2 cellular contexts compared by ENCODE assay signal in genomic region chr16:31485571-31485970, GRCh38.
TF ChIP-seq lines count a peak whose summit lies in the region.

No MANE protein-coding gene starts in this region.

TF ChIP-seq in WTC11, 78 proteins besides CTCF, POLR2A, EP300 and RAD21:
- TF ChIP-seq, protein P1, sequence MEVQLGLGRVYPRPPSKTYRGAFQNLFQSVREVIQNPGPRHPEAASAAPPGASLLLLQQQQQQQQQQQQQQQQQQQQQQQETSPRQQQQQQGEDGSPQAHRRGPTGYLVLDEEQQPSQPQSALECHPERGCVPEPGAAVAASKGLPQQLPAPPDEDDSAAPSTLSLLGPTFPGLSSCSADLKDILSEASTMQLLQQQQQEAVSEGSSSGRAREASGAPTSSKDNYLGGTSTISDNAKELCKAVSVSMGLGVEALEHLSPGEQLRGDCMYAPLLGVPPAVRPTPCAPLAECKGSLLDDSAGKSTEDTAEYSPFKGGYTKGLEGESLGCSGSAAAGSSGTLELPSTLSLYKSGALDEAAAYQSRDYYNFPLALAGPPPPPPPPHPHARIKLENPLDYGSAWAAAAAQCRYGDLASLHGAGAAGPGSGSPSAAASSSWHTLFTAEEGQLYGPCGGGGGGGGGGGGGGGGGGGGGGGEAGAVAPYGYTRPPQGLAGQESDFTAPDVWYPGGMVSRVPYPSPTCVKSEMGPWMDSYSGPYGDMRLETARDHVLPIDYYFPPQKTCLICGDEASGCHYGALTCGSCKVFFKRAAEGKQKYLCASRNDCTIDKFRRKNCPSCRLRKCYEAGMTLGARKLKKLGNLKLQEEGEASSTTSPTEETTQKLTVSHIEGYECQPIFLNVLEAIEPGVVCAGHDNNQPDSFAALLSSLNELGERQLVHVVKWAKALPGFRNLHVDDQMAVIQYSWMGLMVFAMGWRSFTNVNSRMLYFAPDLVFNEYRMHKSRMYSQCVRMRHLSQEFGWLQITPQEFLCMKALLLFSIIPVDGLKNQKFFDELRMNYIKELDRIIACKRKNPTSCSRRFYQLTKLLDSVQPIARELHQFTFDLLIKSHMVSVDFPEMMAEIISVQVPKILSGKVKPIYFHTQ (CRISPR knock-in tag; IDR thresholded peaks at IDR 0.05), result no peak

TF ChIP-seq in HepG2, 621 proteins besides CTCF, POLR2A, EP300 and RAD21:
- peak; percentile 9 for TF ChIP-seq AGO2 (optimal IDR thresholded peaks at IDR 0.05; ENCODE audit: low read depth, low read length)
- no peak for TF ChIP-seq ZNF788 (CRISPR knock-in tag; IDR thresholded peaks at IDR 0.05; ENCODE audit: borderline replicate concordance)
